ENCODE assay signal across 1 cellular context in the genomic region with DNA sequence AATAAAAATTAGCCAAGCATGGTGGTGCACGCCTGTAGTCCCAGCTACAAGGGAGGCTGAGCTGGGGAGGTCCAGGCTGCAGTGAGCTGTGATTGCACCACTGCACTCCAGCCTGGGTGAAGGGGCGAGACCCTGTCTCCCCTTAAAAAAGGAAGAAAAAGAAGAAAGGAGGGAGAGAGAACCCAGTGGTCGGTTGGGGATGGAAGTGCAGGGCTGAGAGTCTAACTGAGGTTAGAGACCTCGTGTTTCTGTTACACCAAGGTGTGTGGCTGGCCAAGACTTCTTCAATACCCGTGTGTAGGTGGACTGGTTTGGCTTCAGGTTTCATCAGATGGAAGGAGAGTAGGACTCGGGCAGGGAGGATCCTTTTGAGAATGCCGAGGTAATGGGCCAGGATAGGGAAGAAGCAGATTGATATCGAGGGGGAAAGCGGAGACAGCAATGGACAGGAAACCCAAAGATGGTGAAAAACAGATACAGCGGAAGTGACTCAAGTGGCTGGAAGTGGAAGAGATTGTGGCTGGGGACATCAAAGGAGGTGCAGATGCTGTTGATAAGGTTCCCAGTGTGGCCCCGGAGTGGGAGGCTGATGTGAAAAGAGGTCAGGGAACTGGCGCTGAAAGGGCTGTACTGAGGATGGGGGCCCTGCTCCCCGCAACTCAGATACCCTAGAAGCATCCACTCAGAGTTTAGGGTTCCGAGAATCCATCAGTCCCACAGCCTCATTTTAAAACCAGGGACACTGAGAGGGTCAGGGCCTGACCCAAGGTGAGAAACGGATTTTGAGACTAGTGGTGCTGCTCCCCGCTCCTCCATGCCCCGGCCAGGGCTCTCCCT.
A peak's percentile ranks its signal among the peaks of the same experiment; 100 is the strongest.
TF ChIP-seq lines count a peak whose summit lies in the region.

No MANE protein-coding gene starts in this region.

TF ChIP-seq in K562, 482 proteins besides CTCF, POLR2A, EP300 and RAD21 (continued from another document and continues in another):
- TF ChIP-seq, protein P1, sequence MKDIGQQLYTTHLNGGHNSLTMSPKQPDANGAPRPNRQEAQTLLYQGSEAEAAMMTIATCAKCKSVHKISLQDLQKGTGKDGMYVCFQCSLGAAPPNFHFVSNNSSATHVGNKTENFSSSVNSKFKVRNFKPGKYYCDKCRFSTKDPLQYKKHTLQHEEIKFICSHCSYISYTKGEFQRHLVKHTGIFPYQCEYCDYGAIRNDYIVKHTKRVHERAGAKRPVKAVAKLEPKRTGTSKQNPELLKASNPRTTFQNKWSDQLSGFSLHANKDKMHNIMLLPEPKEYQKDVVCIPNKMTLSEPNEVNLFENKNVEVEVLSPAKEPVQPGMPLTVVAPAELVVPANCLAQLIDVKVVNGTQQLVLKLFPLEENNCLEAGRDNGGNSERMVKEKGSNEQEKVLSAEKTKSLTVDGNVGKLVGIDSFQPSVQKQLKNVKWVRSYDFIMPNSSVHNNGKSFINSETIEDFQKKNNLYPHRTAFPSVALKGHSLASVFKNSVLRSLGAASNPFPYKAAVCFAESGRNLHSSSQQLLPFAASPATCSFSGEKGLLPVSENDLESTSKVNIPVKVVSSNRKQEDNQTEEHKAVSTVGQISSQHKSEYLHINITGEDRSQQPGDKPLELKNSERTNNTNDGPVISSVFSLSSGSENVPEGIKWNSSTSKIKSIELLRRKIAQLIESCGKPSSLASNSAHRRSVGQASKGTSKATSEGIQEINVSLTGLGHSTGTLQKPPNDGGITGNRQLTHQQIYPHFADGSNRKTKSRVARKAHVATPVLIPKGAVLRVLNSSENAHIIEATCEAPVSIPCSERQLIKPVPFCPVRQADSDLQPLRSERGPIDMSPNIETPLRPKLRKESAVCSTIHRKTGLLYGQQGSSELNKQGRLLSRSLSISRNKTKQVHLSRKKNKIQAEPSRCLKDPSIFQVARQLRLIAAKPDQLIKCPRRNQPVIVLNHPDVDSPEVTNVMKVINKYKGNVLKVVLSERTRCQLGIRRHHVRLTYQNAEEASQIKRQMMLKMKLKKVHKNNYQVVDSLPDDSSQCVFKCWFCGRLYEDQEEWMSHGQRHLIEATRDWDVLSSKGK (CRISPR knock-in tag; IDR thresholded peaks at IDR 0.05): no peak
- TF ChIP-seq PRDM10 (IDR thresholded peaks at IDR 0.05; ENCODE audit: partially characterized antibody) (peak; percentile 12), ZNF282 (CRISPR knock-in tag; IDR thresholded peaks at IDR 0.05) (no peak), NFIX (CRISPR knock-in tag; IDR thresholded peaks at IDR 0.05; ENCODE audit: low read depth) (no peak), YBX1 (IDR thresholded peaks at IDR 0.05) (no peak), ZNF785 (CRISPR knock-in tag; IDR thresholded peaks at IDR 0.05) (no peak), MAFK (IDR thresholded peaks at IDR 0.05; ENCODE audit: low read length) (no peak), MGA (IDR thresholded peaks at IDR 0.05) (peak; percentile 95), NFE2L1 (tag; IDR thresholded peaks at IDR 0.05; ENCODE audit: borderline replicate concordance, low read depth) (no peak), DEAF1 (CRISPR knock-in tag; IDR thresholded peaks at IDR 0.05) (no peak)
- TF ChIP-seq, protein P2, sequence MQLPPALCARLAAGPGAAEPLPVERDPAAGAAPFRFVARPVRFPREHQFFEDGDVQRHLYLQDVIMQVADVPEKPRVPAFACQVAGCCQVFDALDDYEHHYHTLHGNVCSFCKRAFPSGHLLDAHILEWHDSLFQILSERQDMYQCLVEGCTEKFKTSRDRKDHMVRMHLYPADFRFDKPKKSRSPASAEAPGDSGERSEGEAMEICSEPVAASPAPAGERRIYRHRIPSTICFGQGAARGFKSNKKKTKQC (CRISPR knock-in tag; IDR thresholded peaks at IDR 0.05): peak; percentile 28; the same call in 1 of the 2 replicates
- TF ChIP-seq, protein P3, sequence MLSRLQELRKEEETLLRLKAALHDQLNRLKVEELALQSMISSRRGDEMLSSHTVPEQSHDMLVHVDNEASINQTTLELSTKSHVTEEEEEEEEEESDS (CRISPR knock-in tag; IDR thresholded peaks at IDR 0.05): no peak
- TF ChIP-seq, protein P4, sequence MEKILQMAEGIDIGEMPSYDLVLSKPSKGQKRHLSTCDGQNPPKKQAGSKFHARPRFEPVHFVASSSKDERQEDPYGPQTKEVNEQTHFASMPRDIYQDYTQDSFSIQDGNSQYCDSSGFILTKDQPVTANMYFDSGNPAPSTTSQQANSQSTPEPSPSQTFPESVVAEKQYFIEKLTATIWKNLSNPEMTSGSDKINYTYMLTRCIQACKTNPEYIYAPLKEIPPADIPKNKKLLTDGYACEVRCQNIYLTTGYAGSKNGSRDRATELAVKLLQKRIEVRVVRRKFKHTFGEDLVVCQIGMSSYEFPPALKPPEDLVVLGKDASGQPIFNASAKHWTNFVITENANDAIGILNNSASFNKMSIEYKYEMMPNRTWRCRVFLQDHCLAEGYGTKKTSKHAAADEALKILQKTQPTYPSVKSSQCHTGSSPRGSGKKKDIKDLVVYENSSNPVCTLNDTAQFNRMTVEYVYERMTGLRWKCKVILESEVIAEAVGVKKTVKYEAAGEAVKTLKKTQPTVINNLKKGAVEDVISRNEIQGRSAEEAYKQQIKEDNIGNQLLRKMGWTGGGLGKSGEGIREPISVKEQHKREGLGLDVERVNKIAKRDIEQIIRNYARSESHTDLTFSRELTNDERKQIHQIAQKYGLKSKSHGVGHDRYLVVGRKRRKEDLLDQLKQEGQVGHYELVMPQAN (IDR thresholded peaks at IDR 0.05; ENCODE audit: borderline replicate concordance): no peak; the same call in 1 of the 2 replicates
- TF ChIP-seq, protein P5, sequence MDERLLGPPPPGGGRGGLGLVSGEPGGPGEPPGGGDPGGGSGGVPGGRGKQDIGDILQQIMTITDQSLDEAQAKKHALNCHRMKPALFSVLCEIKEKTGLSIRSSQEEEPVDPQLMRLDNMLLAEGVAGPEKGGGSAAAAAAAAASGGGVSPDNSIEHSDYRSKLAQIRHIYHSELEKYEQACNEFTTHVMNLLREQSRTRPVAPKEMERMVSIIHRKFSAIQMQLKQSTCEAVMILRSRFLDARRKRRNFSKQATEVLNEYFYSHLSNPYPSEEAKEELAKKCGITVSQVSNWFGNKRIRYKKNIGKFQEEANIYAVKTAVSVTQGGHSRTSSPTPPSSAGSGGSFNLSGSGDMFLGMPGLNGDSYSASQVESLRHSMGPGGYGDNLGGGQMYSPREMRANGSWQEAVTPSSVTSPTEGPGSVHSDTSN (CRISPR knock-in tag; IDR thresholded peaks at IDR 0.05; ENCODE audit: low read depth): no peak
- TF ChIP-seq, protein P5 (tag; conservative IDR thresholded peaks at IDR 0.05; ENCODE audit: low read depth): peak; percentile 20; the same call in 1 of the 2 replicates
